In genomic region chr20:63179876-63180275, GRCh38 we compare ENCODE assay signal across 20 cellular contexts. TPM values are rescaled to one million over a fixed set of nuclear protein-coding genes. Genes with fewer than 3 reads are reported as not detected.
A peak's percentile ranks its signal among the peaks of the same experiment; 100 is the strongest.
DNase-seq lines count a peak whose midpoint lies in the region; ATAC-seq and TF ChIP-seq lines count a peak whose summit lies in the region.
"Had no signal": no experiment of that assay in that cellular context is flagged by ENCODE, and none has a peak within 500 bp of the region (broad histone marks: within the 10 kb centered on the region; RNA-seq: fewer than 3 reads in every experiment).

No MANE protein-coding gene starts in this region.

- H3K27ac Mint-ChIP-seq in H9 (no peak overlapping the region), memory B cell (no peak overlapping the region)
- H3K27ac Mint-ChIP-seq: CD8-positive, alpha-beta T cell; stimulated activated naive CD8-positive, alpha-beta T cell treated with anti-CD3 and anti-CD28 coated beads, Interleukin-15, Interleukin-2, amounts not matched to agents 100 ng/mL and 50 ng/mL, for 24 hours had no signal

- H3K23me2 ChIP-seq in H9 (ENCODE audit: insufficient read length, low read depth, low read length, poor library complexity, severe bottlenecking): peaks cover 8% of the 10 kb centered on the region

- no peak overlapping the region for H4K8ac ChIP-seq in H9 (replicated peaks; ENCODE audit: insufficient read length, low read depth, low read length)

- H4K91ac ChIP-seq in H9 (ENCODE audit: insufficient read length, low read depth, low read length): no peak overlapping the region

- H3K36me3 Mint-ChIP-seq in H9 (ENCODE audit: insufficient read depth in 1 of 3, low read depth in 3 of 3): peaks cover 0 to 1% (median 0%) of the 10 kb centered on the region in 3 experiments; a peak in 2 of 7 replicates
- no peaks in the 10 kb centered on the region for H3K36me3 Mint-ChIP-seq in memory B cell
- H3K36me3 Mint-ChIP-seq: CD8-positive, alpha-beta T cell; natural killer cell had no signal

- H3K79me2 ChIP-seq in H9 (ENCODE audit: insufficient read depth, low read length): no peaks in the 10 kb centered on the region

- no peaks in the 10 kb centered on the region for H3K79me1 ChIP-seq in H9 (ENCODE audit: insufficient read depth, low read depth, low read length, poor library complexity, severe bottlenecking)

- H3K27ac ChIP-seq in H9 (ENCODE audit: insufficient read length, low read depth, low read length): no peak overlapping the region
- H3K27ac ChIP-seq in angular gyrus (ENCODE audit: low read depth, low read length): peak overlapping the region; percentile 67
- H3K27ac ChIP-seq in temporal lobe (ENCODE audit: low read depth, low read length): peak overlapping the region; percentile 44
- H3K27ac ChIP-seq: GM23248, heart right ventricle, left lung, thyroid gland had no signal

- no peak overlapping the region for H2AFZ ChIP-seq in H9 (ENCODE audit: low read length)
- H2AFZ ChIP-seq: GM23248 had no signal

- no CpG with 5 or more reads among the region's 8 CpGs for WGBS in H9 (ENCODE audit: extremely low coverage, insufficient read length, low lambda C conversion rate)

- peaks cover 1% of the 10 kb centered on the region for H4K20me1 ChIP-seq in H9 (ENCODE audit: control insufficient read depth, insufficient read depth, insufficient read length)

- no peak overlapping the region for H2BK12ac ChIP-seq in H9 (ENCODE audit: insufficient read length, low read depth, low read length)

- no peak overlapping the region for H3K9ac ChIP-seq in H9 (ENCODE audit: extremely low read depth, insufficient read length, low read length)
- H3K9ac ChIP-seq: GM23248 had no signal

- no peak for ATAC-seq in memory B cell (ENCODE audit: low read depth)
- ATAC-seq: sciatic nerve had no signal

- H3K27me3 Mint-ChIP-seq in H9 (ENCODE audit: low read depth): peaks cover 46% of the 10 kb centered on the region
- peaks cover 32% of the 10 kb centered on the region for H3K27me3 Mint-ChIP-seq in memory B cell

- H2BK5ac ChIP-seq in H9 (ENCODE audit: insufficient read length, low read length): no peak overlapping the region

- H2BK15ac ChIP-seq in H9 (ENCODE audit: low read depth, low read length): no peak overlapping the region

- DNase-seq in H9 (no peak), memory B cell (ENCODE audit: low spot score in 2 of 2) (no peak), hepatic stellate cell (ENCODE audit: low spot score) (no peak), HCEC 1CT (no peak)
- no peak for DNase-seq in activated effector memory CD4-positive, alpha-beta T cell treated with Interleukin-2 at 50 U/mL for 16 hours
- DNase-seq: GDM1, KG1, left lung, NCI-H446 treated with DMSO at 0.1 percent for 48 hours had no signal

- no peaks in the 10 kb centered on the region for H3K4me1 ChIP-seq in H9 (ENCODE audit: insufficient read depth, low read length)

- no peak overlapping the region for H2BK120ac ChIP-seq in H9 (ENCODE audit: low read depth, low read length, poor library complexity, severe bottlenecking)

- H3K14ac ChIP-seq in H9 (ENCODE audit: insufficient read depth, low read length): no peak overlapping the region

- H3K9me3 ChIP-seq in H9 (ENCODE audit: control insufficient read depth, low read depth, low read length): no peaks in the 10 kb centered on the region
- H3K9me3 ChIP-seq: heart right ventricle, left lung, thyroid gland had no signal

- no peak overlapping the region for H4K5ac ChIP-seq in H9 (ENCODE audit: insufficient read length, low read depth, low read length)

- H3K4me2 ChIP-seq in H9 (ENCODE audit: insufficient read depth, insufficient read length, low read length): no peak overlapping the region

- H3K27me3 ChIP-seq in H9 (ENCODE audit: insufficient read depth, low read length): peaks cover 21% of the 10 kb centered on the region; the same call in 1 of the 2 replicates

- H3K4me1 Mint-ChIP-seq in H9 (peaks cover 16 to 36% of the 10 kb centered on the region in 2 experiments), memory B cell (peaks cover 14% of the 10 kb centered on the region)

- H3K9me3 Mint-ChIP-seq in H9 (no peaks in the 10 kb centered on the region), memory B cell (no peaks in the 10 kb centered on the region)
- H3K9me3 Mint-ChIP-seq: CD8-positive, alpha-beta T cell; natural killer cell; stimulated activated naive CD8-positive, alpha-beta T cell treated with anti-CD3 and anti-CD28 coated beads, Interleukin-15, Interleukin-2, amounts not matched to agents 100 ng/mL and 50 ng/mL, for 24 hours had no signal

- no peak for TF ChIP-seq CTCF in H9 (conservative IDR thresholded peaks at IDR 0.05)

- H3T11ph ChIP-seq in H9 (ENCODE audit: low read length): no peak overlapping the region

- H2BK20ac ChIP-seq in H9 (ENCODE audit: low read depth, low read length, poor library complexity, severe bottlenecking): no peak overlapping the region

- H3K56ac ChIP-seq in H9 (ENCODE audit: insufficient read length, low read depth, low read length): no peak overlapping the region

- no peak overlapping the region for H3K23ac ChIP-seq in H9 (ENCODE audit: insufficient read length, low read depth, low read length)

- no peak overlapping the region for H3K18ac ChIP-seq in H9 (ENCODE audit: insufficient read length, low read depth, low read length)

- H3K4ac ChIP-seq in H9 (ENCODE audit: low read depth, low read length): no peak overlapping the region

- H3K4me3 Mint-ChIP-seq in H9: peak overlapping the region; percentile 59 to 76; a peak in 3 of 5 replicates
- peak overlapping the region; percentile 71 for H3K4me3 Mint-ChIP-seq in memory B cell

- no peak overlapping the region for H2AK5ac ChIP-seq in H9 (ENCODE audit: insufficient read length, low read length)

RNA-seq across cellular contexts. Expression of gene YTHDF1, which starts 36.1 kb away (rescaled TPM):
- total RNA-seq in H9 (2021) (85.4 TPM in 2 replicates), temporal lobe (17.9 TPM)

RNA-seq across cellular contexts. Expression of gene BIRC7, which starts 55.8 kb away (rescaled TPM):
- total RNA-seq in H9 (2021): 0.31 TPM in 1 of 2 replicates, not detected in the other
- total RNA-seq in temporal lobe: not detected
- total RNA-seq: dermis microvascular lymphatic vessel endothelial cell, GM23248, HT1080, natural killer cell, thyroid gland had no signal
